Comparison of ENCODE assay signal across 8 cellular contexts in genomic region chr19:51108066-51108804, GRCh38. TPM values are rescaled to one million over a fixed set of nuclear protein-coding genes. Genes with fewer than 3 reads are reported as not detected.
DNase-seq lines count a peak whose midpoint lies in the region; ATAC-seq and TF ChIP-seq lines count a peak whose summit lies in the region.

TSS of gene CTU1 (minus strand) at chr19:51108409. CDS start at chr19:51104569, 3,840 bp downstream.

- H3K4me1 Mint-ChIP-seq in type B pancreatic cell (ENCODE audit: unreplicated experiment): peaks cover 12% of the 10 kb centered on the region

- H3K27me3 ChIP-seq in adrenal gland (no peaks in the 10 kb centered on the region), trophoblast cell (ENCODE audit: insufficient read depth, low read length) (no peaks in the 10 kb centered on the region)

- H3K36me3 Mint-ChIP-seq in type B pancreatic cell: peaks cover 4% of the 10 kb centered on the region

- peak within 1 kb of the TSS; percentile 74 for H3K4me3 ChIP-seq in GM12865 (ENCODE audit: low read depth, low read length)
- H3K4me3 ChIP-seq in adrenal gland: peak within 1 kb of the TSS; percentile 64 to 84 (median 69)
- H3K4me3 ChIP-seq in trophoblast cell (ENCODE audit: low read depth, low read length): peak within 1 kb of the TSS; percentile 87

- no peak within 1 kb of the TSS for H3K23ac ChIP-seq in trophoblast cell (ENCODE audit: low read length)

- peak within 1 kb of the TSS; percentile 10 to 72 (median 49) for H3K27ac ChIP-seq in adrenal gland
- no peak within 1 kb of the TSS for H3K27ac ChIP-seq in trophoblast cell (ENCODE audit: low read depth, low read length)

- H3K4me1 ChIP-seq in adrenal gland (replicated peaks in 1 of 2) (peaks cover 9 to 13% of the 10 kb centered on the region in 2 donors), trophoblast cell (ENCODE audit: control insufficient read depth in 1 of 2, insufficient read depth in 2 of 2, low read length in 2 of 2) (peaks cover 7 to 10% of the 10 kb centered on the region in 2 experiments)

- TF ChIP-seq POLR2A in adrenal gland (IDR thresholded peaks at IDR 0.05): peak in 1 of 2 donors; percentile 59

- H3K79me2 ChIP-seq in trophoblast cell (ENCODE audit: control insufficient read depth, insufficient read depth, low read length, poor library complexity): no peaks in the 10 kb centered on the region

- peak within 1 kb of the TSS; percentile 33 for H3K14ac ChIP-seq in trophoblast cell (ENCODE audit: low read length)

- peak within 1 kb of the TSS; percentile 71 for H3K4me2 ChIP-seq in trophoblast cell (ENCODE audit: low read length)

- H3K9me3 Mint-ChIP-seq in type B pancreatic cell: no peaks in the 10 kb centered on the region

- peak within 1 kb of the TSS; percentile 88 for H2AFZ ChIP-seq in trophoblast cell (ENCODE audit: insufficient read depth, low read length, poor library complexity)

- H3K9ac ChIP-seq in trophoblast cell (ENCODE audit: low read length): peak within 1 kb of the TSS; percentile 78

- no peak within 1 kb of the TSS for H2AK5ac ChIP-seq in trophoblast cell (ENCODE audit: low read length)

- peak within 1 kb of the TSS; percentile 94 for H3K4me3 Mint-ChIP-seq in type B pancreatic cell

- 0 to 1% (median 0%) methylated on average over 32 to 43 of the region's 43 CpGs for WGBS in adrenal gland, 4 donors
- WGBS in trophoblast cell (ENCODE audit: extremely low coverage, insufficient coverage, insufficient read length): no CpG with 5 or more reads among the region's 43 CpGs

- peak within 1 kb of the TSS; percentile 66 for H4K8ac ChIP-seq in trophoblast cell (ENCODE audit: low read depth, low read length)

- peak; percentile 99 for DNase-seq in GM12865 (ENCODE audit: low read depth)
- DNase-seq in NCI-H1417 treated with DMSO at 0.1 percent for 48 hours (lab: John Stamatoyannopoulos, UW): peak; percentile 91
- peak; percentile 100 for DNase-seq in SW480 (ENCODE audit: low spot score)
- peak; percentile 99 for DNase-seq in adrenal gland
- peak; percentile 100 for DNase-seq in cardiac septum (ENCODE audit: low spot score)
- DNase-seq in trophoblast cell: peak; percentile 99
- DNase-seq in type B pancreatic cell (ENCODE audit: extremely low spot score, unreplicated experiment): peak; percentile 97

- peaks cover 2% of the 10 kb centered on the region for H3K79me1 ChIP-seq in trophoblast cell (ENCODE audit: low read length)

- peak within 1 kb of the TSS; percentile 61 for H4K12ac ChIP-seq in trophoblast cell (ENCODE audit: low read depth, low read length)

- no peak within 1 kb of the TSS for H2BK120ac ChIP-seq in trophoblast cell (ENCODE audit: insufficient read depth, low read length, poor library complexity)

- ATAC-seq in HG02763 (IDR thresholded peaks at IDR 0.05; ENCODE audit: unreplicated experiment): peak; percentile 98

- H3K18ac ChIP-seq in trophoblast cell (ENCODE audit: low read length): no peak within 1 kb of the TSS

- H4K91ac ChIP-seq in trophoblast cell (ENCODE audit: low read depth, low read length): no peak within 1 kb of the TSS

- H3K27me3 Mint-ChIP-seq in type B pancreatic cell: peaks cover 7% of the 10 kb centered on the region

- H2BK12ac ChIP-seq in trophoblast cell (ENCODE audit: low read length): no peak within 1 kb of the TSS

- peak within 1 kb of the TSS; percentile 7 for H3K4ac ChIP-seq in trophoblast cell (ENCODE audit: low read depth, low read length)

- H2BK5ac ChIP-seq in trophoblast cell (ENCODE audit: low read depth, low read length, poor library complexity): no peak within 1 kb of the TSS

- H3K36me3 ChIP-seq in adrenal gland (replicated peaks in 1 of 2) (peaks cover 0 to 7% of the 10 kb centered on the region in 2 donors), trophoblast cell (ENCODE audit: control insufficient read depth in 1 of 2, insufficient read depth in 2 of 2, low read length in 2 of 2) (peaks cover 11% of the 10 kb centered on the region in 2 experiments)

- no peaks in the 10 kb centered on the region for H3K9me3 ChIP-seq in adrenal gland (replicated peaks in 1 of 3)
- H3K9me3 ChIP-seq in trophoblast cell (ENCODE audit: insufficient read depth, low read depth, low read length): peaks cover 5% of the 10 kb centered on the region

- TF ChIP-seq CTCF in GM12865 (IDR thresholded peaks at IDR 0.05; ENCODE audit: insufficient read depth, low read depth, low read length, missing control alignments): no peak
- TF ChIP-seq CTCF in adrenal gland (IDR thresholded peaks at IDR 0.05): peak in 5 of 6 experiments; percentile 11 to 63 (median 38)
- peak; percentile 53 for TF ChIP-seq CTCF in type B pancreatic cell (conservative IDR thresholded peaks at IDR 0.05)

- intact Hi-C loops in adrenal gland (cut with DNase I) (no loop called here), cardiac septum (cut with DNase I) (loop anchor here (10.0 kb wide), 1 partner anchor 487 kb away; no protein-coding TSS in a partner anchor)

- H3K27ac Mint-ChIP-seq in type B pancreatic cell: peak within 1 kb of the TSS; percentile 91

RNA-seq across cellular contexts. Expression of gene CTU1, which starts in this region (rescaled TPM):
- total RNA-seq in adrenal gland: 10 to 100 TPM in 4 of 8 donors, 1 to 10 TPM in 4; 6.1 to 23.9 (median 11.0) TPM
- polyA plus RNA-seq in adrenal gland: 1 to 10 TPM; 1.1 to 7.3 (median 5.8) TPM
- 4.2 TPM for total RNA-seq in cardiac septum
- 3.3 and 3.6 TPM in 2 replicates for polyA plus RNA-seq in trophoblast cell (2013)
- total RNA-seq in type B pancreatic cell (ENCODE audit: low replicate concordance): 8.4 and 9.3 TPM in 2 replicates
